Comparison of ENCODE assay signal across 2 cellular contexts in the genomic region with DNA sequence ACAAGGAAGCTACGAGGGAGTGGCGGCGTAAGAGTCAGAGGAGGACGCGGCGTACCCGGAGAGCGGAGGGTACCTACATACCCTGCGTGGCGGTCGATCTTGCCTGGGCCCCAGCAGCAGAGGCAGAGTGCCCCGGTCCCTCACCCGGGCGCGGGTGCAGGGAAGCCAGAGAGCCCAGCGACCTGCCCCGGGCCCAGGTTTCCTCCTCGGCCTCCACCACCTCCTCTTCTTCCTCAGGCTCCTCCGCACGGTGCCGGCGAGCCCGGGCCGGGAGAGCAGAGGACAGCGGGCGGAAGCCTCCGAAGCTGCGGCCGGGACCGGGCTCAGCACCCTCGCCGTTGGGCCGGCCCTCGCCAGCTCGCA.
TF ChIP-seq lines count a peak whose summit lies in the region.

No MANE protein-coding gene starts in this region.

TF ChIP-seq in GM23338, 12 proteins besides CTCF, POLR2A, EP300 and RAD21:
- TF ChIP-seq ZNF331 (CRISPR knock-in tag; IDR thresholded peaks at IDR 0.05; ENCODE audit: low read depth) = no peak
- TF ChIP-seq JUNB (IDR thresholded peaks at IDR 0.05; ENCODE audit: unreplicated experiment) = no peak
- no peak for TF ChIP-seq CREB1 (CRISPR knock-in tag; IDR thresholded peaks at IDR 0.05; ENCODE audit: low read depth)
- TF ChIP-seq STAT1 (IDR thresholded peaks at IDR 0.05; ENCODE audit: unreplicated experiment) = no peak
- TF ChIP-seq NANOG (IDR thresholded peaks at IDR 0.05; ENCODE audit: borderline replicate concordance) = no peak
- TF ChIP-seq, protein P1, sequence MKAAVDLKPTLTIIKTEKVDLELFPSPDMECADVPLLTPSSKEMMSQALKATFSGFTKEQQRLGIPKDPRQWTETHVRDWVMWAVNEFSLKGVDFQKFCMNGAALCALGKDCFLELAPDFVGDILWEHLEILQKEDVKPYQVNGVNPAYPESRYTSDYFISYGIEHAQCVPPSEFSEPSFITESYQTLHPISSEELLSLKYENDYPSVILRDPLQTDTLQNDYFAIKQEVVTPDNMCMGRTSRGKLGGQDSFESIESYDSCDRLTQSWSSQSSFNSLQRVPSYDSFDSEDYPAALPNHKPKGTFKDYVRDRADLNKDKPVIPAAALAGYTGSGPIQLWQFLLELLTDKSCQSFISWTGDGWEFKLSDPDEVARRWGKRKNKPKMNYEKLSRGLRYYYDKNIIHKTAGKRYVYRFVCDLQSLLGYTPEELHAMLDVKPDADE (IDR thresholded peaks at IDR 0.05) = no peak
- TF ChIP-seq ZNF114 (CRISPR knock-in tag; IDR thresholded peaks at IDR 0.05) = no peak
- TF ChIP-seq POLR2AphosphoS5 (IDR thresholded peaks at IDR 0.05; ENCODE audit: low read depth) = no peak
- TF ChIP-seq EZH2phosphoT487 (IDR thresholded peaks at IDR 0.05; ENCODE audit: unreplicated experiment) = no peak
- TF ChIP-seq, protein P2, sequence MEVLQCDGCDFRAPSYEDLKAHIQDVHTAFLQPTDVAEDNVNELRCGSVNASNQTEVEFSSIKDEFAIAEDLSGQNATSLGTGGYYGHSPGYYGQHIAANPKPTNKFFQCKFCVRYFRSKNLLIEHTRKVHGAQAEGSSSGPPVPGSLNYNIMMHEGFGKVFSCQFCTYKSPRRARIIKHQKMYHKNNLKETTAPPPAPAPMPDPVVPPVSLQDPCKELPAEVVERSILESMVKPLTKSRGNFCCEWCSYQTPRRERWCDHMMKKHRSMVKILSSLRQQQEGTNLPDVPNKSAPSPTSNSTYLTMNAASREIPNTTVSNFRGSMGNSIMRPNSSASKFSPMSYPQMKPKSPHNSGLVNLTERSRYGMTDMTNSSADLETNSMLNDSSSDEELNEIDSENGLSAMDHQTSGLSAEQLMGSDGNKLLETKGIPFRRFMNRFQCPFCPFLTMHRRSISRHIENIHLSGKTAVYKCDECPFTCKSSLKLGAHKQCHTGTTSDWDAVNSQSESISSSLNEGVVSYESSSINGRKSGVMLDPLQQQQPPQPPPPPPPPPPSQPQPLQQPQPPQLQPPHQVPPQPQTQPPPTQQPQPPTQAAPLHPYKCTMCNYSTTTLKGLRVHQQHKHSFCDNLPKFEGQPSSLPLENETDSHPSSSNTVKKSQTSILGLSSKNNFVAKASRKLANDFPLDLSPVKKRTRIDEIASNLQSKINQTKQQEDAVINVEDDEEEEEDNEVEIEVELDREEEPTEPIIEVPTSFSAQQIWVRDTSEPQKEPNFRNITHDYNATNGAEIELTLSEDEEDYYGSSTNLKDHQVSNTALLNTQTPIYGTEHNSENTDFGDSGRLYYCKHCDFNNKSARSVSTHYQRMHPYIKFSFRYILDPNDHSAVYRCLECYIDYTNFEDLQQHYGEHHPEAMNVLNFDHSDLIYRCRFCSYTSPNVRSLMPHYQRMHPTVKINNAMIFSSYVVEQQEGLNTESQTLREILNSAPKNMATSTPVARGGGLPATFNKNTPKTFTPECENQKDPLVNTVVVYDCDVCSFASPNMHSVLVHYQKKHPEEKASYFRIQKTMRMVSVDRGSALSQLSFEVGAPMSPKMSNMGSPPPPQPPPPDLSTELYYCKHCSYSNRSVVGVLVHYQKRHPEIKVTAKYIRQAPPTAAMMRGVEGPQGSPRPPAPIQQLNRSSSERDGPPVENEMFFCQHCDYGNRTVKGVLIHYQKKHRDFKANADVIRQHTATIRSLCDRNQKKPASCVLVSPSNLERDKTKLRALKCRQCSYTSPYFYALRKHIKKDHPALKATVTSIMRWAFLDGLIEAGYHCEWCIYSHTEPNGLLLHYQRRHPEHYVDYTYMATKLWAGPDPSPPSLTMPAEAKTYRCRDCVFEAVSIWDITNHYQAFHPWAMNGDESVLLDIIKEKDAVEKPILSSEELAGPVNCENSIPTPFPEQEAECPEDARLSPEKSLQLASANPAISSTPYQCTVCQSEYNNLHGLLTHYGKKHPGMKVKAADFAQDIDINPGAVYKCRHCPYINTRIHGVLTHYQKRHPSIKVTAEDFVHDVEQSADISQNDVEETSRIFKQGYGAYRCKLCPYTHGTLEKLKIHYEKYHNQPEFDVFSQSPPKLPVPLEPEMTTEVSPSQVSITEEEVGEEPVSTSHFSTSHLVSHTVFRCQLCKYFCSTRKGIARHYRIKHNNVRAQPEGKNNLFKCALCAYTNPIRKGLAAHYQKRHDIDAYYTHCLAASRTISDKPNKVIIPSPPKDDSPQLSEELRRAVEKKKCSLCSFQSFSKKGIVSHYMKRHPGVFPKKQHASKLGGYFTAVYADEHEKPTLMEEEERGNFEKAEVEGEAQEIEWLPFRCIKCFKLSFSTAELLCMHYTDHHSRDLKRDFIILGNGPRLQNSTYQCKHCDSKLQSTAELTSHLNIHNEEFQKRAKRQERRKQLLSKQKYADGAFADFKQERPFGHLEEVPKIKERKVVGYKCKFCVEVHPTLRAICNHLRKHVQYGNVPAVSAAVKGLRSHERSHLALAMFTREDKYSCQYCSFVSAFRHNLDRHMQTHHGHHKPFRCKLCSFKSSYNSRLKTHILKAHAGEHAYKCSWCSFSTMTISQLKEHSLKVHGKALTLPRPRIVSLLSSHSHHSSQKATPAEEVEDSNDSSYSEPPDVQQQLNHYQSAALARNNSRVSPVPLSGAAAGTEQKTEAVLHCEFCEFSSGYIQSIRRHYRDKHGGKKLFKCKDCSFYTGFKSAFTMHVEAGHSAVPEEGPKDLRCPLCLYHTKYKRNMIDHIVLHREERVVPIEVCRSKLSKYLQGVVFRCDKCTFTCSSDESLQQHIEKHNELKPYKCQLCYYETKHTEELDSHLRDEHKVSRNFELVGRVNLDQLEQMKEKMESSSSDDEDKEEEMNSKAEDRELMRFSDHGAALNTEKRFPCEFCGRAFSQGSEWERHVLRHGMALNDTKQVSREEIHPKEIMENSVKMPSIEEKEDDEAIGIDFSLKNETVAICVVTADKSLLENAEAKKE (CRISPR knock-in tag; IDR thresholded peaks at IDR 0.05) = no peak
- no peak for TF ChIP-seq EZH2 (IDR thresholded peaks at IDR 0.05; ENCODE audit: low read depth, unreplicated experiment)

TF ChIP-seq in K562, 482 proteins besides CTCF, POLR2A, EP300 and RAD21:
- peak; percentile 14; the same call in 1 of the 2 replicates for TF ChIP-seq POLR2G (IDR thresholded peaks at IDR 0.05; ENCODE audit: low read depth, low read length)
- TF ChIP-seq MAZ (CRISPR knock-in tag; conservative IDR thresholded peaks at IDR 0.05 in 1 of 2, IDR thresholded peaks at IDR 0.05 in 1 of 2) = no peak
TF ChIP-seq in K562: peak in this region for 1.
